In genomic region chr1:6802893-6803292, GRCh38 we compare ENCODE assay signal across 22 cellular contexts. TPM values are rescaled to one million over a fixed set of nuclear protein-coding genes. Genes with fewer than 3 reads are reported as not detected.
DNase-seq lines count a peak whose midpoint lies in the region; ATAC-seq, FAIRE-seq and TF ChIP-seq lines count a peak whose summit lies in the region.
"Had no signal": no experiment of that assay in that cellular context is flagged by ENCODE, and none has a peak within 500 bp of the region (broad histone marks: within the 10 kb centered on the region; RNA-seq: fewer than 3 reads in every experiment).

No MANE protein-coding gene starts in this region.

- H3K36me3 Mint-ChIP-seq in GM23338 (ENCODE audit: low read depth) = no peaks in the 10 kb centered on the region
- no peaks in the 10 kb centered on the region for H3K36me3 Mint-ChIP-seq in activated T-helper 17 cell treated with anti-CD3 and anti-CD28 coated beads, Interleukin-2, amount 50 U/mL, for 72 hours (ENCODE audit: low read depth)
- no peaks in the 10 kb centered on the region for H3K36me3 Mint-ChIP-seq in Caco-2 (ENCODE audit: insufficient read depth, unreplicated experiment)
- H3K36me3 Mint-ChIP-seq in natural killer cell treated with Interleukin-12 subunit alpha and Interleukin-12 subunit beta and Interleukin-15 and Interleukin-18, amount 100 ng/mL, for 72 hours = no peaks in the 10 kb centered on the region
- H3K36me3 Mint-ChIP-seq: CD4-positive, CD25-positive, alpha-beta regulatory T cell had no signal

- H3K4me1 ChIP-seq in A549 = peaks cover 61% of the 10 kb centered on the region
- peaks cover 12% of the 10 kb centered on the region for H3K4me1 ChIP-seq in GM23338 (ENCODE audit: insufficient read depth)
- no peaks in the 10 kb centered on the region for H3K4me1 ChIP-seq in mesenchymal stem cell (ENCODE audit: control insufficient read depth, insufficient read depth, low read depth, low read length)
- peaks cover 10% of the 10 kb centered on the region; the same call in 1 of the 2 replicates for H3K4me1 ChIP-seq in Caco-2

- peak overlapping the region in 1 of 2 experiments; percentile 41 for H3K14ac ChIP-seq in mesenchymal stem cell (ENCODE audit: low read length in 2 of 2)

- no peak for TF ChIP-seq EP300 in A549 (IDR thresholded peaks at IDR 0.05)

- no peak for TF ChIP-seq CTCF in A549 (IDR thresholded peaks at IDR 0.05)
- TF ChIP-seq CTCF in GM23338 (conservative IDR thresholded peaks at IDR 0.05; ENCODE audit: low read depth in 2 of 2) = no peak
- TF ChIP-seq CTCF in Caco-2 (IDR thresholded peaks at IDR 0.05; ENCODE audit: insufficient read depth in 1 of 2, low read depth in 1 of 2, low read length in 1 of 2, severe bottlenecking in 1 of 2, unreplicated experiment in 1 of 2) = no peak

- no peak overlapping the region for H4K91ac ChIP-seq in mesenchymal stem cell (ENCODE audit: low read length)

- H4K20me1 ChIP-seq in GM23338 (replicated peaks; ENCODE audit: insufficient read depth) = peaks cover 62% of the 10 kb centered on the region

- H3K4ac ChIP-seq in mesenchymal stem cell (ENCODE audit: low read depth in 1 of 2, low read length in 2 of 2) = no peak overlapping the region

- no peak overlapping the region for H3K23ac ChIP-seq in mesenchymal stem cell (ENCODE audit: low read length in 2 of 2)

- no peaks in the 10 kb centered on the region for H3K27me3 ChIP-seq in GM23338 (ENCODE audit: insufficient read depth)
- no peaks in the 10 kb centered on the region for H3K27me3 ChIP-seq in mesenchymal stem cell (ENCODE audit: control insufficient read depth in 1 of 2, insufficient read depth in 1 of 2, low read length in 2 of 2)
- H3K27me3 ChIP-seq in Caco-2 (replicated peaks; ENCODE audit: control insufficient read depth, insufficient read depth, low read length) = no peaks in the 10 kb centered on the region

- H3K9ac ChIP-seq in mesenchymal stem cell (ENCODE audit: low read length) = no peak overlapping the region

- no peak overlapping the region for H2BK5ac ChIP-seq in mesenchymal stem cell (ENCODE audit: low read depth, low read length, poor library complexity, severe bottlenecking)

- no peak overlapping the region for H2AK5ac ChIP-seq in mesenchymal stem cell (ENCODE audit: low read length, severe bottlenecking)

- peak overlapping the region; percentile 2 for H2BK120ac ChIP-seq in mesenchymal stem cell (ENCODE audit: low read depth, low read length)

- ATAC-seq in A549 = peak in 1 of 2 experiments; percentile 58; a peak in 4 of 6 replicates
- peak; percentile 41 for ATAC-seq in GM23338
- no peak for ATAC-seq in activated T-helper 17 cell treated with anti-CD3 and anti-CD28 coated beads, Interleukin-2, amount 50 U/mL, for 72 hours (replicated peaks)
- ATAC-seq in natural killer cell treated with Interleukin-12 subunit alpha and Interleukin-12 subunit beta and Interleukin-15 and Interleukin-18, amount 100 ng/mL, for 72 hours = no peak
- no peak for ATAC-seq in activated CD4-positive, CD25-positive, alpha-beta regulatory T cell treated with anti-CD3 and anti-CD28 coated beads, Interleukin-2, amount 50 U/mL, for 24 hours
- ATAC-seq: HepG2 had no signal

- no peaks in the 10 kb centered on the region for H3F3A ChIP-seq in GM23338 (replicated peaks; ENCODE audit: low read depth)

- H3K36me3 ChIP-seq in GM23338 (ENCODE audit: insufficient read depth) (no peaks in the 10 kb centered on the region), mesenchymal stem cell (ENCODE audit: control insufficient read depth in 1 of 2, insufficient read depth in 2 of 2, low read depth in 1 of 2, low read length in 2 of 2) (no peaks in the 10 kb centered on the region), Caco-2 (ENCODE audit: control insufficient read depth, insufficient read depth, low read length) (no peaks in the 10 kb centered on the region)

- no peak overlapping the region for H2BK12ac ChIP-seq in mesenchymal stem cell (ENCODE audit: low read length in 2 of 2)

- H3K27ac ChIP-seq in A549 (peak overlapping the region; percentile 32 to 64; a peak in 5 of 6 replicates), GM23338 (ENCODE audit: low read depth) (peak overlapping the region; percentile 55; the same call in 1 of the 2 replicates), mesenchymal stem cell (ENCODE audit: low read length, poor library complexity, severe bottlenecking) (no peak overlapping the region)
- H3K27ac ChIP-seq: HL-60 had no signal

- H3K4me2 ChIP-seq in A549 = peak overlapping the region; percentile 48
- H3K4me2 ChIP-seq in GM23338 = no peak overlapping the region
- no peak overlapping the region for H3K4me2 ChIP-seq in mesenchymal stem cell (ENCODE audit: low read length, poor library complexity, severe bottlenecking)

- H4K8ac ChIP-seq in mesenchymal stem cell (ENCODE audit: low read length) = no peak overlapping the region

- no peak for FAIRE-seq in A549 (lab: Jason Lieb, UNC)
- FAIRE-seq: GM12878, HepG2 had no signal

- H3K27ac Mint-ChIP-seq in GM23338 = no peak overlapping the region
- H3K27ac Mint-ChIP-seq in activated T-helper 17 cell treated with anti-CD3 and anti-CD28 coated beads, Interleukin-2, amount 50 U/mL, for 72 hours = peak overlapping the region; percentile 50
- no peak overlapping the region for H3K27ac Mint-ChIP-seq in Caco-2 (ENCODE audit: unreplicated experiment)
- no peak overlapping the region for H3K27ac Mint-ChIP-seq in natural killer cell treated with Interleukin-12 subunit alpha and Interleukin-12 subunit beta and Interleukin-15 and Interleukin-18, amount 100 ng/mL, for 72 hours

- H3K18ac ChIP-seq in mesenchymal stem cell (ENCODE audit: low read depth in 1 of 2, low read length in 2 of 2) = no peak overlapping the region

- peaks cover 4% of the 10 kb centered on the region for H3K27me3 Mint-ChIP-seq in GM23338 (ENCODE audit: insufficient read depth, low read depth, poor library complexity)
- no peaks in the 10 kb centered on the region for H3K27me3 Mint-ChIP-seq in activated T-helper 17 cell treated with anti-CD3 and anti-CD28 coated beads, Interleukin-2, amount 50 U/mL, for 72 hours
- no peaks in the 10 kb centered on the region for H3K27me3 Mint-ChIP-seq in Caco-2 (ENCODE audit: insufficient read depth, unreplicated experiment)
- no peaks in the 10 kb centered on the region for H3K27me3 Mint-ChIP-seq in natural killer cell treated with Interleukin-12 subunit alpha and Interleukin-12 subunit beta and Interleukin-15 and Interleukin-18, amount 100 ng/mL, for 72 hours
- H3K27me3 Mint-ChIP-seq: CD4-positive, CD25-positive, alpha-beta regulatory T cell had no signal

- H3K9me3 ChIP-seq in A549 = no peaks in the 10 kb centered on the region
- H3K9me3 ChIP-seq in mesenchymal stem cell (ENCODE audit: control insufficient read depth, low read length) = no peaks in the 10 kb centered on the region
- no peaks in the 10 kb centered on the region for H3K9me3 ChIP-seq in Caco-2

- DNase-seq in A549 (ENCODE audit: low read depth in 1 of 2, low spot score in 1 of 2) = no peak
- no peak for DNase-seq in GM23338 (ENCODE audit: low spot score)
- no peak for DNase-seq in mesenchymal stem cell
- no peak for DNase-seq in Caco-2
- DNase-seq in epidermal melanocyte (ENCODE audit: insufficient read length, low spot score) = no peak
- DNase-seq in natural killer cell treated with Interleukin-12 subunit alpha and Interleukin-12 subunit beta and Interleukin-15 and Interleukin-18, amount 100 ng/mL, for 72 hours (ENCODE audit: low spot score) = no peak
- DNase-seq: CD4-positive, CD25-positive, alpha-beta regulatory T cell; DMS 273 treated with DMSO at 0.1 percent for 48 hours; DMS79 treated with DMSO at 0.1 percent for 48 hours; GOT3; KBM-7; NCI-H1105; NCI-H146; NCI-H2029; NCI-H2227 treated with DMSO at 0.1 percent for 48 hours; NCI-H510A; NCI-H748 treated with DMSO at 0.1 percent for 48 hours had no signal

- WGBS in A549 (ENCODE audit: missing lambda C conversion rate) = 78% methylated on average over 8 of the region's 8 CpGs
- WGBS in mesenchymal stem cell = 84% methylated on average over 8 of the region's 8 CpGs

- H3K4me3 ChIP-seq in A549 = no peak overlapping the region
- H3K4me3 ChIP-seq in GM23338 = no peak overlapping the region
- H3K4me3 ChIP-seq in mesenchymal stem cell (ENCODE audit: insufficient read depth in 1 of 2, low read depth in 1 of 2, low read length in 2 of 2) = no peak overlapping the region
- no peak overlapping the region for H3K4me3 ChIP-seq in Caco-2 (ENCODE audit: low read depth, low read length)
- H3K4me3 ChIP-seq: GM12878 had no signal

- H3K4me1 Mint-ChIP-seq in GM23338 = peaks cover 9% of the 10 kb centered on the region; the same call in 2 of the 3 replicates
- peaks cover 28% of the 10 kb centered on the region for H3K4me1 Mint-ChIP-seq in activated T-helper 17 cell treated with anti-CD3 and anti-CD28 coated beads, Interleukin-2, amount 50 U/mL, for 72 hours
- H3K4me1 Mint-ChIP-seq in Caco-2 (ENCODE audit: low read depth, unreplicated experiment) = peaks cover 8% of the 10 kb centered on the region
- H3K4me1 Mint-ChIP-seq in natural killer cell treated with Interleukin-12 subunit alpha and Interleukin-12 subunit beta and Interleukin-15 and Interleukin-18, amount 100 ng/mL, for 72 hours (ENCODE audit: low read depth in 2 of 2) = peaks cover 22 to 37% of the 10 kb centered on the region in 2 donors

- no TSS peak for BruUV-seq in Caco-2 (replicated peaks; lab: Mats Ljungman, UMichigan)

- POLR2A ChIA-PET in A549 (lab: Yijun Ruan, JAX) = no interaction called here
- POLR2A ChIA-PET in Caco-2 (lab: Charles Lee) = no interaction called here

- H2BK15ac ChIP-seq in mesenchymal stem cell (ENCODE audit: low read depth, poor library complexity, severe bottlenecking) = no peak overlapping the region

- no peak for TF ChIP-seq POLR2A in A549 (IDR thresholded peaks at IDR 0.05; ENCODE audit: low read length)

- no peak for TF ChIP-seq RAD21 in A549 (conservative IDR thresholded peaks at IDR 0.05 in 1 of 2, IDR thresholded peaks at IDR 0.05 in 1 of 2)

- CTCF ChIA-PET in A549 (lab: Yijun Ruan, JAX) = interaction anchor here (0.9 to 2.0 kb wide), 3 partner anchors 66 to 89 kb away, joined by 4 to 7 read pairs (median 7); no protein-coding TSS in a partner anchor
- CTCF ChIA-PET in Caco-2 (lab: Charles Lee) = no interaction called here

- H3K9me3 Mint-ChIP-seq in GM23338 (no peaks in the 10 kb centered on the region), Caco-2 (ENCODE audit: unreplicated experiment) (no peaks in the 10 kb centered on the region)
- H3K9me3 Mint-ChIP-seq in activated T-helper 17 cell treated with anti-CD3 and anti-CD28 coated beads, Interleukin-2, amount 50 U/mL, for 72 hours = no peaks in the 10 kb centered on the region
- H3K9me3 Mint-ChIP-seq in natural killer cell treated with Interleukin-12 subunit alpha and Interleukin-12 subunit beta and Interleukin-15 and Interleukin-18, amount 100 ng/mL, for 72 hours = no peaks in the 10 kb centered on the region

- H3K9me2 ChIP-seq in GM23338 (ENCODE audit: insufficient read depth) = no peaks in the 10 kb centered on the region

- no peak overlapping the region for H2AFZ ChIP-seq in GM23338
- H2AFZ ChIP-seq in mesenchymal stem cell (ENCODE audit: low read depth, low read length) = no peak overlapping the region

- intact Hi-C loops in Caco-2 (cut with micrococcal nuclease; ENCODE audit: unreplicated experiment) = no loop called here

- peaks cover 2% of the 10 kb centered on the region for H3K79me1 ChIP-seq in mesenchymal stem cell (replicated peaks; ENCODE audit: low read length, poor library complexity, severe bottlenecking)

- H3K4me3 Mint-ChIP-seq in GM23338 (no peak overlapping the region), Caco-2 (ENCODE audit: unreplicated experiment) (no peak overlapping the region)
- no peak overlapping the region for H3K4me3 Mint-ChIP-seq in activated T-helper 17 cell treated with anti-CD3 and anti-CD28 coated beads, Interleukin-2, amount 50 U/mL, for 72 hours
- H3K4me3 Mint-ChIP-seq in natural killer cell treated with Interleukin-12 subunit alpha and Interleukin-12 subunit beta and Interleukin-15 and Interleukin-18, amount 100 ng/mL, for 72 hours = no peak overlapping the region
- H3K4me3 Mint-ChIP-seq: CD4-positive, CD25-positive, alpha-beta regulatory T cell had no signal

- H3K79me2 ChIP-seq in GM23338 (replicated peaks; ENCODE audit: insufficient read depth) = peaks cover 100% of the 10 kb centered on the region

RNA-seq across cellular contexts. Expression of gene CAMTA1, which starts 17.6 kb away (rescaled TPM):
- 48.7 and 58.8 TPM in 2 replicates for polyA plus RNA-seq in A549 (2011; rRNA removed)
- polyA plus RNA-seq in A549 (2012; cell fraction: cytosol; rRNA removed) = 35.4 and 46.5 TPM in 2 replicates
- polyA plus RNA-seq in A549 (2012; cell fraction: nucleus; rRNA removed) = 9.4 and 22.1 TPM in 2 replicates
- 63.3 to 75.0 TPM (median 73.5 TPM) in 3 replicates for polyA plus RNA-seq in A549 (2017; fragmentation: RNase III; extraction: RNeasy Plus Mini Kit Qiagen cat#74134 plus additional on column Dnase treatment)
- 18.6 and 19.8 TPM in 2 replicates for polyA minus RNA-seq in A549 (2011; rRNA and poly(A)+ RNA removed)
- 115 and 119 TPM in 2 replicates for total RNA-seq in GM23338 (2014; rRNA removed; shearing (Covaris generic))
- 519 and 580 TPM in 2 replicates for polyA plus RNA-seq in GM23338 (2016; fragmentation: Nextera tagmentation; extraction: Ambion mirVana)
- total RNA-seq in activated T-helper 17 cell treated with anti-CD3 and anti-CD28 coated beads, Interleukin-2, amount 50 U/mL, for 72 hours = 10 to 100 TPM; 36.7 to 51.9 TPM
- polyA plus RNA-seq in mesenchymal stem cell (2013, experiment 1 of 2) = 177 TPM
- polyA plus RNA-seq in mesenchymal stem cell (2013, experiment 2 of 2) = 183 TPM
- 60.0 and 61.4 TPM in 2 replicates for total RNA-seq in Caco-2 (2022)
- 10 to 100 TPM; 36.5 to 57.5 TPM for total RNA-seq in natural killer cell treated with Interleukin-12 subunit alpha and Interleukin-12 subunit beta and Interleukin-15 and Interleukin-18, amount 100 ng/mL, for 72 hours
